16 cellular contexts compared by ENCODE assay signal in genomic region chr5:84385705-84386104, GRCh38. TPM values are rescaled to one million over a fixed set of nuclear protein-coding genes. Genes with fewer than 3 reads are reported as not detected.
DNase-seq lines count a peak whose midpoint lies in the region; ATAC-seq and TF ChIP-seq lines count a peak whose summit lies in the region.
"Had no signal": no experiment of that assay in that cellular context is flagged by ENCODE, and none has a peak within 500 bp of the region (broad histone marks: within the 10 kb centered on the region; RNA-seq: fewer than 3 reads in every experiment).

No MANE protein-coding gene starts in this region.

- H3K4me3 ChIP-seq in HUES48 (ENCODE audit: low read depth, low read length) (peak overlapping the region; percentile 85), brain microvascular endothelial cell (ENCODE audit: low read depth, low read length) (peak overlapping the region; percentile 92), iPS-18c (ENCODE audit: insufficient read depth, low read depth, low read length) (peak overlapping the region; percentile 86), sigmoid colon (peak overlapping the region in 3 of 4 donors; percentile 52 to 56 (median 55))

- peaks cover 10% of the 10 kb centered on the region for H3K4me1 Mint-ChIP-seq in progenitor cell of endocrine pancreas (ENCODE audit: low read depth)

- TF ChIP-seq CTCF in brain microvascular endothelial cell (IDR thresholded peaks at IDR 0.05; ENCODE audit: low read depth, low read length, missing control alignments) (no peak), sigmoid colon (IDR thresholded peaks at IDR 0.05) (no peak), progenitor cell of endocrine pancreas (IDR thresholded peaks at IDR 0.05; ENCODE audit: unreplicated experiment) (no peak)

- WGBS in sigmoid colon, 2 donors = 8 to 43% methylated on average over 2 of the region's 2 CpGs

- no peak for ATAC-seq in GM21390 (IDR thresholded peaks at IDR 0.05; ENCODE audit: unreplicated experiment)

- H3K36me3 ChIP-seq in HUES48 (ENCODE audit: control insufficient read depth, insufficient read depth, low read length) = peaks cover 9% of the 10 kb centered on the region; the same call in 1 of the 2 replicates
- H3K36me3 ChIP-seq in brain microvascular endothelial cell (replicated peaks) = no peaks in the 10 kb centered on the region
- H3K36me3 ChIP-seq in sigmoid colon = no peaks in the 10 kb centered on the region
- H3K36me3 ChIP-seq: breast epithelium had no signal

- in situ Hi-C loops in brain microvascular endothelial cell (cut with HindIII; ENCODE audit: low pct_ligation_motif_present, low sequenced_read_pairs) = no loop called here

- no peak for TF ChIP-seq EP300 in sigmoid colon (IDR thresholded peaks at IDR 0.05)

- H3K27ac ChIP-seq in HUES48 (ENCODE audit: low read depth, low read length) = no peak overlapping the region
- H3K27ac ChIP-seq in brain microvascular endothelial cell = no peak overlapping the region
- no peak overlapping the region for H3K27ac ChIP-seq in sigmoid colon
- H3K27ac ChIP-seq: epithelial cell of prostate, RWPE1 had no signal

- H3K36me3 Mint-ChIP-seq in progenitor cell of endocrine pancreas (ENCODE audit: insufficient read depth) = no peaks in the 10 kb centered on the region

- no peak overlapping the region for H3K9ac ChIP-seq in HUES48 (ENCODE audit: low read depth, low read length)

- DNase-seq in brain microvascular endothelial cell (no peak), sigmoid colon (no peak), C1 segment of cervical spinal cord (lab: John Stamatoyannopoulos, UW) (no peak), progenitor cell of endocrine pancreas (ENCODE audit: low spot score, unreplicated experiment) (no peak)
- no peak for DNase-seq in activated CD8-positive, alpha-beta memory T cell treated with anti-CD3 and anti-CD28 coated beads, Interleukin-2, amount 50 U/mL, for 48 hours
- DNase-seq: activated CD4-positive, alpha-beta memory T cell treated with anti-CD3 and anti-CD28 coated beads, Interleukin-2, amount 10 ng/mL, durations not matched to agents 7 days and 5 days; activated effector memory CD4-positive, alpha-beta T cell treated with Interleukin-2 at 50 U/mL for 16 hours; NCI-H1417; NCI-H510A; T-helper 9 cell had no signal

- no peak overlapping the region for H3K27ac Mint-ChIP-seq in progenitor cell of endocrine pancreas
- H3K27ac Mint-ChIP-seq: activated CD4-positive, alpha-beta memory T cell treated with anti-CD3 and anti-CD28 coated beads, Interleukin-2, amount 10 ng/mL, durations not matched to agents 7 days and 5 days had no signal

- H3K9me3 Mint-ChIP-seq in progenitor cell of endocrine pancreas (ENCODE audit: low read depth) = no peaks in the 10 kb centered on the region
- H3K9me3 Mint-ChIP-seq: activated CD4-positive, alpha-beta memory T cell treated with anti-CD3 and anti-CD28 coated beads, Interleukin-2, amount 10 ng/mL, durations not matched to agents 7 days and 5 days had no signal

- no peak overlapping the region for H3K4me3 Mint-ChIP-seq in progenitor cell of endocrine pancreas (ENCODE audit: low read depth)
- H3K4me3 Mint-ChIP-seq: activated CD4-positive, alpha-beta memory T cell treated with anti-CD3 and anti-CD28 coated beads, Interleukin-2, amount 10 ng/mL, durations not matched to agents 7 days and 5 days had no signal

- intact Hi-C loops in sigmoid colon (cut with DNase I) = loop anchor here (10.0 kb wide), 1 partner anchor 371 kb away; no protein-coding TSS in a partner anchor

- no peaks in the 10 kb centered on the region for H3K27me3 ChIP-seq in HUES48 (ENCODE audit: control insufficient read depth, insufficient read depth, low read length)
- H3K27me3 ChIP-seq in brain microvascular endothelial cell (replicated peaks) = no peaks in the 10 kb centered on the region
- peaks cover 0 to 39% (median 28%) of the 10 kb centered on the region in 3 donors for H3K27me3 ChIP-seq in sigmoid colon

- H3K9me3 ChIP-seq in HUES48 (ENCODE audit: control insufficient read depth, insufficient read depth, low read length) = no peaks in the 10 kb centered on the region
- no peaks in the 10 kb centered on the region for H3K9me3 ChIP-seq in iPS-18c (ENCODE audit: control insufficient read depth, insufficient read depth, low read length)
- H3K9me3 ChIP-seq in sigmoid colon = no peaks in the 10 kb centered on the region
- H3K9me3 ChIP-seq: breast epithelium had no signal

- H3K27me3 Mint-ChIP-seq in progenitor cell of endocrine pancreas = peaks cover 54% of the 10 kb centered on the region

- H3K4me1 ChIP-seq in HUES48 (ENCODE audit: control insufficient read depth, insufficient read depth, low read length) = peaks cover 19% of the 10 kb centered on the region
- H3K4me1 ChIP-seq in sigmoid colon = peaks cover 0 to 32% (median 24%) of the 10 kb centered on the region in 4 donors

- no peak for TF ChIP-seq POLR2A in sigmoid colon (IDR thresholded peaks at IDR 0.05)

RNA-seq across cellular contexts. Expression of gene EDIL3, which starts 1.0 kb away (rescaled TPM):
- total RNA-seq in sigmoid colon = 10 to 100 TPM; 37.1 to 57.3 (median 40.9) TPM
- polyA plus RNA-seq in sigmoid colon = 1 to 10 TPM; 3.5 to 8.6 (median 6.0) TPM
- total RNA-seq in progenitor cell of endocrine pancreas = 4.8 and 5.6 TPM in 2 replicates
- total RNA-seq: activated CD4-positive, alpha-beta memory T cell treated with anti-CD3 and anti-CD28 coated beads, Interleukin-2, amount 10 ng/mL, durations not matched to agents 7 days and 5 days had no signal
